ENCODE assay signal across 14 cellular contexts in genomic region chr6:139325686-139326085, GRCh38. TPM values are rescaled to one million over a fixed set of nuclear protein-coding genes. Genes with fewer than 3 reads are reported as not detected.
DNase-seq lines count a peak whose midpoint lies in the region; ATAC-seq, FAIRE-seq and TF ChIP-seq lines count a peak whose summit lies in the region.
"Had no signal": no experiment of that assay in that cellular context is flagged by ENCODE, and none has a peak within 500 bp of the region (broad histone marks: within the 10 kb centered on the region; RNA-seq: fewer than 3 reads in every experiment).

No MANE protein-coding gene starts in this region.

- no peaks in the 10 kb centered on the region for H3K9me2 ChIP-seq in Loucy (replicated peaks; ENCODE audit: low read depth, low read length)

- DNase-seq in T-helper 1 cell (no peak), GM12878 (ENCODE audit: low read depth, low spot score) (no peak), BE2C (no peak), brain microvascular endothelial cell (no peak), Right ventricle myocardium inferior (ENCODE audit: missing footprints) (no peak)
- DNase-seq: DMS79 treated with DMSO at 0.1 percent for 48 hours, small intestine had no signal

- H3K9ac ChIP-seq in Loucy (ENCODE audit: low read depth, low read length, poor library complexity, severe bottlenecking), result peak overlapping the region; percentile 17
- no peak overlapping the region for H3K9ac ChIP-seq in GM12878 (ENCODE audit: control insufficient read depth, insufficient read depth, low read length)
- H3K9ac ChIP-seq in skeletal muscle tissue (ENCODE audit: low read depth in 1 of 3, low read length in 3 of 3), result no peak overlapping the region

- SMC1A ChIA-PET in GM12878 (lab: Charles Lee; ENCODE audit: uncharacterized antibody, unreplicated experiment), result interaction anchor here (1.0 to 9.9 kb wide), 11 partner anchors 12 to 106 kb away, joined by 3 to 71 read pairs (median 4); partner anchors contain the start of genes CITED2 and TXLNB

- H3K4me2 ChIP-seq in Loucy (ENCODE audit: low read depth, low read length, poor library complexity, severe bottlenecking) (peak overlapping the region; percentile 50), GM12878 (ENCODE audit: control insufficient read depth, insufficient read depth) (peak overlapping the region; percentile 10; the same call in 1 of the 2 replicates)

- no peaks in the 10 kb centered on the region for H3F3A ChIP-seq in Loucy (ENCODE audit: low read depth)

- RAD21 ChIA-PET in GM12878 (lab: Charles Lee; ENCODE audit: unreplicated experiment), result interaction anchor here (0.8 to 4.1 kb wide), 10 partner anchors 11 to 107 kb away, joined by 3 to 42 read pairs (median 6); partner anchors contain the start of genes CITED2 and TXLNB

- intact Hi-C loops in GM12878 (cut with micrococcal nuclease; ENCODE audit: unreplicated experiment) (loop anchor here (1.0 kb wide), 1 partner anchor 34 kb away; the partner anchor contains the start of gene TXLNB), Right ventricle myocardium inferior (cut with DNase I) (no loop called here)

- H2AFZ ChIP-seq in Loucy (ENCODE audit: low read length), result peak overlapping the region; percentile 77
- peak overlapping the region; percentile 46; the same call in 1 of the 2 replicates for H2AFZ ChIP-seq in GM12878 (ENCODE audit: control insufficient read depth, low read depth, low read length)

- H3K27ac ChIP-seq in GM12878 (ENCODE audit: control insufficient read depth, insufficient read depth) (peak overlapping the region; percentile 34), skeletal muscle tissue (ENCODE audit: low read depth, low read length) (peak overlapping the region; percentile 45), brain microvascular endothelial cell (no peak overlapping the region)
- H3K27ac ChIP-seq: SJSA1 had no signal

- peak overlapping the region; percentile 9 for H3K4me3 Mint-ChIP-seq in T-helper 1 cell treated with Interleukin-12 subunit alpha and Interleukin-12 subunit beta and Interleukin-4 antibody, amounts not matched to agents 30 μg/mL and 1 μg/mL, for 36 hours

- CTCF ChIA-PET in GM12878 (lab: Yijun Ruan, JAX), result interaction anchor here (0.7 to 5.1 kb wide), 10 partner anchors 11 to 106 kb away, joined by 3 to 28 read pairs (median 8); partner anchors contain the start of gene TXLNB

- H4K20me1 ChIP-seq in Loucy (ENCODE audit: insufficient read depth, low read length, poor library complexity, severe bottlenecking) (no peaks in the 10 kb centered on the region), GM12878 (ENCODE audit: control insufficient read depth, insufficient read depth) (no peaks in the 10 kb centered on the region)

- H3K27me3 ChIP-seq in Loucy (ENCODE audit: insufficient read depth, low read length, poor library complexity, severe bottlenecking) (no peaks in the 10 kb centered on the region), GM12878 (replicated peaks in 1 of 2; ENCODE audit: control insufficient read depth in 2 of 2, insufficient read depth in 2 of 2, low read length in 1 of 2) (no peaks in the 10 kb centered on the region), skeletal muscle tissue (ENCODE audit: control insufficient read depth in 3 of 3, insufficient read depth in 3 of 3, low read length in 3 of 3) (no peaks in the 10 kb centered on the region), BE2C (no peaks in the 10 kb centered on the region), brain microvascular endothelial cell (replicated peaks) (no peaks in the 10 kb centered on the region)
- H3K27me3 ChIP-seq: SJSA1 had no signal

- FAIRE-seq in GM12878 (lab: Jason Lieb, UNC), result no peak
- FAIRE-seq: small intestine had no signal

- peaks cover 20% of the 10 kb centered on the region for H3K36me3 Mint-ChIP-seq in T-helper 1 cell treated with Interleukin-12 subunit alpha and Interleukin-12 subunit beta and Interleukin-4 antibody, amounts not matched to agents 30 μg/mL and 1 μg/mL, for 36 hours (ENCODE audit: low read depth)

- in situ Hi-C loops in GM12878 (cut with MboI) (no loop called here), brain microvascular endothelial cell (cut with HindIII; ENCODE audit: low pct_ligation_motif_present, low sequenced_read_pairs) (no loop called here)

- WGBS in GM12878 (ENCODE audit: insufficient coverage, insufficient replicate concordance, low lambda C conversion rate, missing lambda C conversion rate), result 0% methylated on average over 1 of the region's 1 CpG

- H3K79me2 ChIP-seq in Loucy (ENCODE audit: insufficient read depth, low read length), result no peaks in the 10 kb centered on the region
- no peaks in the 10 kb centered on the region for H3K79me2 ChIP-seq in GM12878 (ENCODE audit: control insufficient read depth, insufficient read depth, low read length)

- peak; percentile 25 for ATAC-seq in GM12878
- no peak for ATAC-seq in Right ventricle myocardium inferior
- ATAC-seq: activated CD4-positive, CD25-positive, alpha-beta regulatory T cell treated with anti-CD3 and anti-CD28 coated beads, Interleukin-2, amount 50 U/mL, for 24 hours had no signal

- no TSS peak for BruUV-seq in GM12878 (replicated peaks; lab: Mats Ljungman, UMichigan)

- TF ChIP-seq CTCF in Loucy (conservative IDR thresholded peaks at IDR 0.05; ENCODE audit: low read length) (no peak), GM12878 (IDR thresholded peaks at IDR 0.05 in 2 of 3, conservative IDR thresholded peaks at IDR 0.05 in 1 of 3; ENCODE audit: control insufficient read depth in 2 of 3, extremely low read depth in 1 of 3, insufficient read depth in 1 of 3, low read depth in 3 of 3, low read length in 3 of 3) (no peak), BE2C (IDR thresholded peaks at IDR 0.05; ENCODE audit: low read depth, low read length) (no peak), brain microvascular endothelial cell (IDR thresholded peaks at IDR 0.05; ENCODE audit: low read depth, low read length, missing control alignments) (no peak)

- H3K9me3 Mint-ChIP-seq in T-helper 1 cell treated with Interleukin-12 subunit alpha and Interleukin-12 subunit beta and Interleukin-4 antibody, amounts not matched to agents 30 μg/mL and 1 μg/mL, for 36 hours, result peaks cover 21% of the 10 kb centered on the region

- peak overlapping the region; percentile 73 for H3K27ac Mint-ChIP-seq in T-helper 1 cell treated with Interleukin-12 subunit alpha and Interleukin-12 subunit beta and Interleukin-4 antibody, amounts not matched to agents 30 μg/mL and 1 μg/mL, for 36 hours

- H3K4me3 ChIP-seq in Loucy (ENCODE audit: low read length, poor library complexity, severe bottlenecking), result peak overlapping the region; percentile 22
- H3K4me3 ChIP-seq in GM12878, result no peak overlapping the region
- H3K4me3 ChIP-seq in skeletal muscle tissue (ENCODE audit: low read length in 3 of 3), result no peak overlapping the region
- H3K4me3 ChIP-seq in BE2C (ENCODE audit: low read depth, low read length), result no peak overlapping the region
- no peak overlapping the region for H3K4me3 ChIP-seq in brain microvascular endothelial cell (ENCODE audit: low read depth, low read length)
- H3K4me3 ChIP-seq: SJSA1 had no signal

- H3K9me3 ChIP-seq in Loucy (ENCODE audit: insufficient read depth, low read depth, low read length) (no peaks in the 10 kb centered on the region), GM12878 (replicated peaks; ENCODE audit: control insufficient read depth, insufficient read depth, low read length) (no peaks in the 10 kb centered on the region; the same call in 2 of the 3 replicates), skeletal muscle tissue (ENCODE audit: control insufficient read depth in 3 of 3, low read length in 3 of 3) (no peaks in the 10 kb centered on the region), BE2C (no peaks in the 10 kb centered on the region)
- H3K9me3 ChIP-seq: SJSA1 had no signal

- no peaks in the 10 kb centered on the region for H3K27me3 Mint-ChIP-seq in T-helper 1 cell treated with Interleukin-12 subunit alpha and Interleukin-12 subunit beta and Interleukin-4 antibody, amounts not matched to agents 30 μg/mL and 1 μg/mL, for 36 hours (ENCODE audit: low read depth)

- peaks cover 13% of the 10 kb centered on the region for H3K4me1 ChIP-seq in Loucy (ENCODE audit: insufficient read depth, low read length, poor library complexity, severe bottlenecking)
- H3K4me1 ChIP-seq in GM12878 (ENCODE audit: control insufficient read depth, insufficient read depth, low read length), result peaks cover 27% of the 10 kb centered on the region
- H3K4me1 ChIP-seq in skeletal muscle tissue (ENCODE audit: control insufficient read depth in 3 of 3, insufficient read depth in 3 of 3, low read length in 3 of 3), result no peaks in the 10 kb centered on the region
- H3K4me1 ChIP-seq in BE2C, result no peaks in the 10 kb centered on the region
- H3K4me1 ChIP-seq: SJSA1 had no signal

- peaks cover 18% of the 10 kb centered on the region for H3K4me1 Mint-ChIP-seq in T-helper 1 cell treated with Interleukin-12 subunit alpha and Interleukin-12 subunit beta and Interleukin-4 antibody, amounts not matched to agents 30 μg/mL and 1 μg/mL, for 36 hours (ENCODE audit: low read depth)

- no peak for TF ChIP-seq EP300 in GM12878 (IDR thresholded peaks at IDR 0.05; ENCODE audit: borderline replicate concordance in 1 of 2, control insufficient read depth in 1 of 2, low read depth in 2 of 2, low read length in 2 of 2)

- no peak for TF ChIP-seq POLR2A in GM12878 (IDR thresholded peaks at IDR 0.05; ENCODE audit: low read depth, low read length)

- H3K36me3 ChIP-seq in Loucy (ENCODE audit: insufficient read depth, low read length) (no peaks in the 10 kb centered on the region), GM12878 (ENCODE audit: control insufficient read depth in 2 of 2, insufficient read depth in 2 of 2, low read length in 1 of 2) (no peaks in the 10 kb centered on the region), skeletal muscle tissue (ENCODE audit: control insufficient read depth in 3 of 3, insufficient read depth in 3 of 3, low read length in 3 of 3) (no peaks in the 10 kb centered on the region), BE2C (no peaks in the 10 kb centered on the region), brain microvascular endothelial cell (replicated peaks) (no peaks in the 10 kb centered on the region)
- H3K36me3 ChIP-seq: SJSA1 had no signal

- POLR2A ChIA-PET in GM12878 (lab: Charles Lee), result interaction anchor here (0.7 to 3.7 kb wide), 4 partner anchors 10 to 55 kb away, joined by 3 to 25 read pairs (median 13); partner anchors contain the start of gene TXLNB

- no peak for TF ChIP-seq RAD21 in GM12878 (IDR thresholded peaks at IDR 0.05; ENCODE audit: insufficient read depth, low read depth, low read length)

RNA-seq across cellular contexts. Expression of gene TXLNB, which starts 33.9 kb away (rescaled TPM):
- 9.3 and 10.2 TPM in 2 replicates for total RNA-seq in GM12878 (2013; cell fraction: nucleolus; rRNA removed)
- 0.23 and 0.27 TPM in 2 replicates for total RNA-seq in GM12878 (2014; rRNA removed)
- 0.36 and 0.69 TPM in 2 replicates for total RNA-seq in GM12878 (2014; rRNA removed; fragmentation: Illumina TruSeq; extraction: Trizol)
- 0.21 TPM in 2 replicates for total RNA-seq in GM12878 (2021)
- 0.29 TPM for polyA plus RNA-seq in GM12878 (2011; ENCODE audit: low read depth)
- polyA plus RNA-seq in GM12878 (2011; rRNA removed), result 1.3 and 2.1 TPM in 2 replicates
- 0.57 and 0.89 TPM in 2 replicates for polyA plus RNA-seq in GM12878 (2011; cell fraction: cytosol; rRNA removed)
- 1.5 and 2.4 TPM in 2 replicates for polyA plus RNA-seq in GM12878 (2011; cell fraction: nucleus; rRNA removed)
- 0.38 and 1.1 TPM in 2 replicates for polyA plus RNA-seq in GM12878 (2012)
- polyA plus RNA-seq in GM12878 (2014; fragmentation: Illumina TruSeq; extraction: Trizol), result 0.05 and 0.22 TPM in 2 replicates
- under 1 TPM; 0.07 to 0.10 TPM for polyA plus RNA-seq in GM12878 (2014; fragmentation: Nextera tagmentation; extraction: Ambion mirVana)
- 0.05 and 0.68 TPM in 2 replicates for polyA plus RNA-seq in GM12878 (2014; rRNA removed)
- polyA plus RNA-seq in GM12878 (2016; fragmentation: Nextera tagmentation; extraction: Ambion mirVana), result under 1 TPM in 1 of 2 experiments, not detected in 1; 0.21 TPM
- polyA minus RNA-seq in GM12878 (2011; rRNA and poly(A)+ RNA removed), result 1.9 and 2.2 TPM in 2 replicates
- polyA minus RNA-seq in GM12878 (2011; cell fraction: cytosol; rRNA and poly(A)+ RNA removed), result 1.3 TPM in 1 of 2 replicates, not detected in the other
- 1.3 and 1.6 TPM in 2 replicates for polyA minus RNA-seq in GM12878 (2011; cell fraction: nucleus; rRNA and poly(A)+ RNA removed)
- 60.0 TPM for total RNA-seq in skeletal muscle tissue
- polyA plus RNA-seq in BE2C (2012; ENCODE audit: insufficient read depth, insufficient read length, low read depth), result not detected
- total RNA-seq in Right ventricle myocardium inferior, result 122 TPM
- total RNA-seq: NCI-H460, SJSA1 had no signal
- polyA plus RNA-seq: neural cell had no signal

RNA-seq across cellular contexts. Expression of gene CITED2, which starts 48.8 kb away (rescaled TPM):
- total RNA-seq in GM12878 (2013; cell fraction: nucleolus; rRNA removed), result 14.1 and 15.5 TPM in 2 replicates
- total RNA-seq in GM12878 (2014; rRNA removed) (11.5 and 13.7 TPM in 2 replicates), GM12878 (2014; rRNA removed; fragmentation: Illumina TruSeq; extraction: Trizol) (3.0 and 3.3 TPM in 2 replicates), GM12878 (2021) (18.0 and 20.0 TPM in 2 replicates), skeletal muscle tissue (41.8 TPM), Right ventricle myocardium inferior (143 TPM)
- 2.8 TPM for polyA plus RNA-seq in GM12878 (2011; ENCODE audit: low read depth)
- polyA plus RNA-seq in GM12878 (2011; rRNA removed) (8.1 and 9.8 TPM in 2 replicates), GM12878 (2014; fragmentation: Illumina TruSeq; extraction: Trizol) (8.9 and 9.9 TPM in 2 replicates), GM12878 (2014; fragmentation: Nextera tagmentation; extraction: Ambion mirVana) (under 1 TPM; 0.08 to 0.49 TPM), GM12878 (2014; rRNA removed) (8.5 and 11.2 TPM in 2 replicates), GM12878 (2016; fragmentation: Nextera tagmentation; extraction: Ambion mirVana) (1 to 10 TPM; 3.1 to 6.0 TPM)
- polyA plus RNA-seq in GM12878 (2011; cell fraction: cytosol; rRNA removed), result 4.7 and 7.7 TPM in 2 replicates
- 11.2 and 14.7 TPM in 2 replicates for polyA plus RNA-seq in GM12878 (2011; cell fraction: nucleus; rRNA removed)
- polyA plus RNA-seq in GM12878 (2012), result 6.4 and 7.1 TPM in 2 replicates
- 2.9 and 4.4 TPM in 2 replicates for polyA minus RNA-seq in GM12878 (2011; rRNA and poly(A)+ RNA removed)
- polyA minus RNA-seq in GM12878 (2011; cell fraction: cytosol; rRNA and poly(A)+ RNA removed), result 6.4 and 9.0 TPM in 2 replicates
- 10.4 and 20.6 TPM in 2 replicates for polyA minus RNA-seq in GM12878 (2011; cell fraction: nucleus; rRNA and poly(A)+ RNA removed)
- polyA plus RNA-seq in BE2C (2012; ENCODE audit: insufficient read depth, insufficient read length, low read depth), result 77.6 TPM
